In the genomic region with DNA sequence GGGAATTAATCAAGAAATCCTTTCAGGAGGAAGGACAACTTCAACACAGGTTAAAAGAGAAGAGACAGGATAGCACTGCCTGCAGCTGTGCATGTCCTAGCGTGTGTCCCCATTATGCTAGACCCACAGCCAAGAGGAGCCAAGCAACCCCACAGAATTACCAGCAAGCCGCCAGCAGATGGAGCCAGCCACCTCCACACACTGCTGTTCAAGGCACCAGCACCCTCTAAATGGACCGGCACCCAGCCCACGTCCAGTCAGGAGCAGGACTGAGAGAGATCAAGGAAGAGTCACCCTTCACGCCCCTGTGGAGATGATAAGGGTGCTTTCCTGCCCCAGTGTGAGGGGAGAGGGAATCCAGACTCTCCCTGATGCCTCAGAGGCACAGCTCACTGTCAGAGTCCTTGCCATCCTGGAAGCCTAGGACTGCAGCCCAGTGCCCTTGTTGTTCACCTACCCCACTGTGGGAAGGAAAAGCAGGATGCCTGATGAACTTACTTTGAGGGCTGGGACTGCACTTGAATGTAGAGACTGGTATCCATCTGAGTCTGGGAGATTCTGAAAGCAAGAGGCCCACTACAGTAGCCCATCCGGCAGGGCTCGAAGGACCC, we compare ENCODE assay signal across 8 cellular contexts. TPM values are rescaled to one million over a fixed set of nuclear protein-coding genes. Genes with fewer than 3 reads are reported as not detected.
DNase-seq lines count a peak whose midpoint lies in the region; ATAC-seq and TF ChIP-seq lines count a peak whose summit lies in the region.

No MANE protein-coding gene starts in this region.

- peaks cover 15% of the 10 kb centered on the region for H3K27me3 ChIP-seq in BE2C

- H3K36me3 ChIP-seq in BE2C = no peaks in the 10 kb centered on the region
- H3K36me3 ChIP-seq in mucosa of descending colon (ENCODE audit: low read depth) = no peaks in the 10 kb centered on the region

- TF ChIP-seq CTCF in BE2C (IDR thresholded peaks at IDR 0.05; ENCODE audit: low read depth, low read length) = peak; percentile 78
- TF ChIP-seq CTCF in epithelial cell of esophagus (IDR thresholded peaks at IDR 0.05; ENCODE audit: insufficient read depth, low read depth, low read length, missing control alignments) = peak; percentile 90
- peak; percentile 26 for TF ChIP-seq CTCF in mucosa of descending colon (IDR thresholded peaks at IDR 0.05)

- peak; percentile 47 for DNase-seq in BE2C
- peak; percentile 63 for DNase-seq in NAMALWA (ENCODE audit: low spot score)
- peak; percentile 28 for DNase-seq in activated CD4-positive, alpha-beta T cell treated with anti-CD3 and anti-CD28 coated beads, Interleukin-2, amount 50 U/mL, for 1 hour
- DNase-seq in epithelial cell of esophagus (ENCODE audit: low read depth) = peak; percentile 77
- peak; percentile 80 to 82 (median 81) for DNase-seq in mucosa of descending colon
- DNase-seq in stromal cell of bone marrow (ENCODE audit: low read depth) = peak; percentile 36

- no peak overlapping the region for H3K4me3 ChIP-seq in BE2C (ENCODE audit: low read depth, low read length)
- no peak overlapping the region for H3K4me3 ChIP-seq in epithelial cell of esophagus (ENCODE audit: low read length)
- H3K4me3 ChIP-seq in mucosa of descending colon = no peak overlapping the region

- no peaks in the 10 kb centered on the region for H3K4me1 ChIP-seq in BE2C
- peaks cover 31% of the 10 kb centered on the region for H3K4me1 ChIP-seq in mucosa of descending colon (ENCODE audit: low read depth)

- H3K9me3 ChIP-seq in BE2C = no peaks in the 10 kb centered on the region
- no peaks in the 10 kb centered on the region for H3K9me3 ChIP-seq in mucosa of descending colon

- intact Hi-C loops in mucosa of descending colon (cut with DNase I, micrococcal nuclease) = no loop called here

- ATAC-seq in GM18502 (IDR thresholded peaks at IDR 0.05; ENCODE audit: poor library complexity, unreplicated experiment) (peak; percentile 66), mucosa of descending colon (peak; percentile 67), GM19395 (IDR thresholded peaks at IDR 0.05; ENCODE audit: unreplicated experiment) (no peak)

RNA-seq across cellular contexts. Expression of a gene that starts 37.1 kb away (rescaled TPM):
- polyA plus RNA-seq in BE2C (2012; ENCODE audit: insufficient read depth, insufficient read length, low read depth) = 6.6 TPM
- total RNA-seq in mucosa of descending colon = 10 to 100 TPM; 61.4 to 90.2 (median 79.6) TPM

Comparison
In these comparisons a context has a peak if more than half of its experiments do, and no peak if none do; other contexts are left out.
1. DNase-seq: peak in every context shown above with its lines; median percentile 81 in mucosa of descending colon; 77 in epithelial cell of esophagus; 63 in NAMALWA; 47 in BE2C; 36 in stromal cell of bone marrow; 28 in activated CD4-positive, alpha-beta T cell treated with anti-CD3 and anti-CD28 coated beads, Interleukin-2, amount 50 U/mL, for 1 hour.
2. CTCF ChIP-seq: peak in every context shown above with its lines; median percentile 90 in epithelial cell of esophagus; 78 in BE2C; 26 in mucosa of descending colon.